In the genomic region with DNA sequence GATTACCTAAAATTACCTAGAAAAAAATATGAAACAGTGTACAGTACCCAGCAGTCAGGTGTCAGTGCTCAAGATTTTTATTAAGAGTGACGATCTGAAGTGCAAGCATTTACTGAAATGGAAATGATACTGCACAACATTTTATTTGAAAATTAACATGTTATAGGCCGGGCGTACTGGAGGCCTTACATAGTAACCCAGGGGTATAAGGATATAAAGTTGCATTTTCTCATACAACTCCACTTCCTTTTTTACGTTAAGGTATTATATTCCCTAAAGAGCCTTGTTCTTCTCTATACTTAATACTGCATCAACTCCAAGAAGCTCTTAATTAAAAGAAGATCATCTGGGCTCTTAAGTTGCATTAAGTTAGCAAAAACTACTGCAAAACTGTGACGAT, we compare ENCODE assay signal across 9 cellular contexts. TPM values are rescaled to one million over a fixed set of nuclear protein-coding genes. Genes with fewer than 3 reads are reported as not detected.
A peak's percentile ranks its signal among the peaks of the same experiment; 100 is the strongest.
DNase-seq lines count a peak whose midpoint lies in the region; ATAC-seq, FAIRE-seq and TF ChIP-seq lines count a peak whose summit lies in the region.
"Had no signal": no experiment of that assay in that cellular context is flagged by ENCODE, and none has a peak within 500 bp of the region (broad histone marks: within the 10 kb centered on the region; RNA-seq: fewer than 3 reads in every experiment).

No MANE protein-coding gene starts in this region.

- peak overlapping the region; percentile 97 to 100 (median 99) for H3K27ac Mint-ChIP-seq in CD4-positive, alpha-beta memory T cell
- peak overlapping the region; percentile 99 for H3K27ac Mint-ChIP-seq in effector memory CD8-positive, alpha-beta T cell

- no peaks in the 10 kb centered on the region for H3K27me3 Mint-ChIP-seq in CD4-positive, alpha-beta memory T cell
- no peaks in the 10 kb centered on the region for H3K27me3 Mint-ChIP-seq in effector memory CD8-positive, alpha-beta T cell

- peaks cover 61% of the 10 kb centered on the region for H3K4me1 ChIP-seq in CD4-positive, alpha-beta memory T cell (ENCODE audit: insufficient read depth, low read length)
- peaks cover 36% of the 10 kb centered on the region for H3K4me1 ChIP-seq in OCI-LY7 (ENCODE audit: insufficient read depth, low read length, poor library complexity, severe bottlenecking)
- H3K4me1 ChIP-seq in parathyroid adenoma: peaks cover 14% of the 10 kb centered on the region

- no peak overlapping the region for H2AFZ ChIP-seq in OCI-LY7 (ENCODE audit: low read length)
- no peak overlapping the region for H2AFZ ChIP-seq in parathyroid adenoma
- H2AFZ ChIP-seq: PC-9 had no signal

- POLR2A ChIA-PET in CD4-positive, alpha-beta memory T cell (lab: Charles Lee; ENCODE audit: partially characterized antibody): interaction anchor here (1.1 to 9.9 kb wide), 4 partner anchors 8 to 49 kb away, joined by 3 to 257 read pairs (median 4); partner anchors contain the start of genes HMMR and NUDCD2
- POLR2A ChIA-PET in OCI-LY7 (lab: Charles Lee): interaction anchor here (0.7 to 2.4 kb wide), 6 partner anchors 8 to 49 kb away, joined by 3 to 16 read pairs (median 4); partner anchors contain the start of gene NUDCD2

- BruUV-seq in OCI-LY7 (replicated peaks; lab: Mats Ljungman, UMichigan): no TSS peak

- peaks cover 17% of the 10 kb centered on the region for H3K36me3 ChIP-seq in CD4-positive, alpha-beta memory T cell (ENCODE audit: insufficient read depth, low read length)
- H3K36me3 ChIP-seq in OCI-LY7 (ENCODE audit: insufficient read depth, low read length): peaks cover 39% of the 10 kb centered on the region
- H3K36me3 ChIP-seq in parathyroid adenoma (ENCODE audit: control insufficient read depth, insufficient read depth, low read length): no peaks in the 10 kb centered on the region

- no peaks in the 10 kb centered on the region for H3K9me3 Mint-ChIP-seq in CD4-positive, alpha-beta memory T cell
- no peaks in the 10 kb centered on the region for H3K9me3 Mint-ChIP-seq in effector memory CD8-positive, alpha-beta T cell

- peaks cover 22% of the 10 kb centered on the region for H4K20me1 ChIP-seq in OCI-LY7 (ENCODE audit: insufficient read depth, low read length)

- CTCF ChIA-PET in CD4-positive, alpha-beta memory T cell (lab: Charles Lee; ENCODE audit: partially characterized antibody): interaction anchor here (0.7 to 3.2 kb wide), 6 partner anchors 8 to 100 kb away, joined by 3 to 33 read pairs (median 4); partner anchors contain the start of genes CCNG1, HMMR and NUDCD2
- CTCF ChIA-PET in OCI-LY7 (lab: Charles Lee; ENCODE audit: unreplicated experiment): no interaction called here

- H3K4me1 Mint-ChIP-seq in CD4-positive, alpha-beta memory T cell: peaks cover 42 to 80% (median 57%) of the 10 kb centered on the region in 4 donors
- H3K4me1 Mint-ChIP-seq in effector memory CD8-positive, alpha-beta T cell (ENCODE audit: low read depth in 2 of 2): peaks cover 49 to 59% of the 10 kb centered on the region in 2 donors

- intact Hi-C loops in CD4-positive, alpha-beta memory T cell (cut with micrococcal nuclease): loop anchor here (2.0 kb wide), 1 partner anchor 14 kb away; no protein-coding TSS in a partner anchor
- intact Hi-C loops in OCI-LY7 (cut with micrococcal nuclease; ENCODE audit: unreplicated experiment): loop anchor here (5.0 kb wide), 1 partner anchor 409 kb away; no protein-coding TSS in a partner anchor

- H3K79me2 ChIP-seq in OCI-LY7 (ENCODE audit: insufficient read depth, low read depth, low read length) (peaks cover 82% of the 10 kb centered on the region), parathyroid adenoma (peaks cover 21% of the 10 kb centered on the region)

- peaks cover 21 to 55% of the 10 kb centered on the region in 2 donors for H3K36me3 Mint-ChIP-seq in CD4-positive, alpha-beta memory T cell
- H3K36me3 Mint-ChIP-seq in effector memory CD8-positive, alpha-beta T cell (ENCODE audit: insufficient read depth): peaks cover 75% of the 10 kb centered on the region

- no peak for FAIRE-seq in GM19239 (lab: Jason Lieb, UNC)

- H3K9me2 ChIP-seq in OCI-LY7 (ENCODE audit: insufficient read depth, low read length): no peaks in the 10 kb centered on the region

- no peak for ATAC-seq in effector memory CD8-positive, alpha-beta T cell (replicated peaks)

- no peaks in the 10 kb centered on the region for H3K27me3 ChIP-seq in CD4-positive, alpha-beta memory T cell (ENCODE audit: insufficient read depth, low read length)
- H3K27me3 ChIP-seq in parathyroid adenoma (ENCODE audit: control insufficient read depth, insufficient read depth, low read length): no peaks in the 10 kb centered on the region

- H3K9ac ChIP-seq in parathyroid adenoma: no peak overlapping the region

- H3K4me2 ChIP-seq in OCI-LY7 (ENCODE audit: low read length): peak overlapping the region; percentile 96
- H3K4me2 ChIP-seq in parathyroid adenoma (ENCODE audit: low read length): peak overlapping the region; percentile 54

- H3K4me3 ChIP-seq in CD4-positive, alpha-beta memory T cell (ENCODE audit: low read length in 2 of 2): peak overlapping the region; percentile 19 to 75
- H3K4me3 ChIP-seq in OCI-LY7 (ENCODE audit: low read depth, low read length, poor library complexity, severe bottlenecking): peak overlapping the region; percentile 21
- H3K4me3 ChIP-seq in parathyroid adenoma (ENCODE audit: low read depth, low read length): no peak overlapping the region
- H3K4me3 ChIP-seq: PC-9 had no signal

- peak overlapping the region; percentile 90 for H3K27ac ChIP-seq in CD4-positive, alpha-beta memory T cell (ENCODE audit: low read depth, low read length)
- H3K27ac ChIP-seq in OCI-LY7 (ENCODE audit: low read depth, low read length, poor library complexity, severe bottlenecking): no peak overlapping the region
- peak overlapping the region; percentile 44 for H3K27ac ChIP-seq in parathyroid adenoma
- no peak overlapping the region for H3K27ac ChIP-seq in caudate nucleus (ENCODE audit: low read depth, low read length)
- H3K27ac ChIP-seq: PC-9 had no signal

- TF ChIP-seq CTCF in OCI-LY7 (conservative IDR thresholded peaks at IDR 0.05; ENCODE audit: low read length) (no peak), parathyroid adenoma (IDR thresholded peaks at IDR 0.05) (no peak)

- H3K9me3 ChIP-seq in CD4-positive, alpha-beta memory T cell (ENCODE audit: control insufficient read depth in 1 of 2, low read length in 2 of 2): no peaks in the 10 kb centered on the region
- no peaks in the 10 kb centered on the region for H3K9me3 ChIP-seq in OCI-LY7 (ENCODE audit: low read length)
- H3K9me3 ChIP-seq in parathyroid adenoma (ENCODE audit: control insufficient read depth, low read length): no peaks in the 10 kb centered on the region

- peak overlapping the region; percentile 92 to 100 (median 98) for H3K4me3 Mint-ChIP-seq in CD4-positive, alpha-beta memory T cell
- peak overlapping the region; percentile 80 to 94 for H3K4me3 Mint-ChIP-seq in effector memory CD8-positive, alpha-beta T cell

- no peak for DNase-seq in CD4-positive, alpha-beta memory T cell
- DNase-seq in OCI-LY7 (ENCODE audit: low spot score): no peak
- DNase-seq in effector memory CD8-positive, alpha-beta T cell: no peak
- DNase-seq in SKM-1 treated with dmso at 0.1 percent for 144 hours (lab: John Stamatoyannopoulos, UW; ENCODE audit: unreplicated experiment): no peak
- DNase-seq in NCI-H1694 (lab: John Stamatoyannopoulos, UW): no peak
- DNase-seq in GM19239 (ENCODE audit: insufficient read length, low spot score): no peak
- no peak for DNase-seq in caudate nucleus (lab: John Stamatoyannopoulos, UW)
- DNase-seq: PC-9 had no signal

RNA-seq across cellular contexts. Expression of gene MAT2B, which starts 3.3 kb away (rescaled TPM):
- total RNA-seq in CD4-positive, alpha-beta memory T cell: 100 to 1,000 TPM; 150 to 157 TPM
- 100 to 1,000 TPM; 282 to 420 TPM for polyA plus RNA-seq in CD4-positive, alpha-beta memory T cell
- total RNA-seq in OCI-LY7 (2014; rRNA removed; shearing (Covaris generic)): 32.3 and 35.0 TPM in 2 replicates
- total RNA-seq in OCI-LY7 (2022): 52.5 and 55.6 TPM in 2 replicates

RNA-seq across cellular contexts. Expression of gene HMMR, which starts 48.3 kb away (rescaled TPM):
- under 1 TPM; 0.11 to 0.15 TPM for total RNA-seq in CD4-positive, alpha-beta memory T cell
- polyA plus RNA-seq in CD4-positive, alpha-beta memory T cell: under 1 TPM in 1 of 2 donors, not detected in 1; 0.42 TPM
- total RNA-seq in OCI-LY7 (2014; rRNA removed; shearing (Covaris generic)): 44.1 and 63.2 TPM in 2 replicates
- total RNA-seq in OCI-LY7 (2022): 107 and 112 TPM in 2 replicates

RNA-seq across cellular contexts. Expression of gene NUDCD2, which starts 48.9 kb away (rescaled TPM):
- 10 to 100 TPM; 26.0 to 26.4 TPM for total RNA-seq in CD4-positive, alpha-beta memory T cell
- 10 to 100 TPM; 61.5 to 62.0 TPM for polyA plus RNA-seq in CD4-positive, alpha-beta memory T cell
- total RNA-seq in OCI-LY7 (2014; rRNA removed; shearing (Covaris generic)): 30.0 and 59.0 TPM in 2 replicates
- total RNA-seq in OCI-LY7 (2022): 64.6 and 67.6 TPM in 2 replicates

Comparison
In these comparisons a context has a peak if more than half of its experiments do, and no peak if none do; other contexts are left out.
1. H3K27ac ChIP-seq: peak in CD4-positive, alpha-beta memory T cell (single experiment) and parathyroid adenoma (single experiment); none in OCI-LY7 (single experiment) and caudate nucleus (single experiment).
2. RNA of gene HMMR, which starts 48.3 kb away (total RNA-seq): 44.1 to 112 TPM in OCI-LY7; 0.11 to 0.15 TPM in CD4-positive, alpha-beta memory T cell; every median in the first group is over 10 times any median in the second.